15 cellular contexts compared by ENCODE assay signal in the genomic region with DNA sequence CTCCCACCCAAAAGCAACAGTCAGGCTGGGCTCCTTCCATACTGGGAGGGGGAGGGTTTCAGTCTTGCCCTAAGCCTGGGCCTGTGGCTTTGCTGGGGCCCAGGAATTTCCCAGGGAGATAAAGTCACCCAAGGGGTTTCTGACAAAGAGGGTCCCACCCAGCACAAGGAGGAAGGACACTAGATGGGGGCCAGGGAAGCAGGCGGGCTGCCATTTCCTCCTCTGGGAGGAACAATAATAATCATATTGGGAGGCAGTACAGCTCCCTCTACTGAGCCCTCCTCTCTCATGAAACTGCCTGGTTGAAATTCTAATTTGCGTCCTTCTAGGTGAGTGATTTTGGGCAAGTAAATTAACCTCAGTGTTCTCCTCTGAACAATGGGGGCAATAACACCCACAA. TPM values are rescaled to one million over a fixed set of nuclear protein-coding genes. Genes with fewer than 3 reads are reported as not detected.
DNase-seq lines count a peak whose midpoint lies in the region; ATAC-seq and TF ChIP-seq lines count a peak whose summit lies in the region.
"Had no signal": no experiment of that assay in that cellular context is flagged by ENCODE, and none has a peak within 500 bp of the region (broad histone marks: within the 10 kb centered on the region; RNA-seq: fewer than 3 reads in every experiment).

No MANE protein-coding gene starts in this region.

- H3K27ac ChIP-seq in lower lobe of right lung (peak overlapping the region; percentile 18), transverse colon (peak overlapping the region in 3 of 4 donors; percentile 25 to 44 (median 42))

- TF ChIP-seq CTCF in cardiac fibroblast (IDR thresholded peaks at IDR 0.05; ENCODE audit: low read depth, low read length) (peak; percentile 2), lower lobe of right lung (IDR thresholded peaks at IDR 0.05) (no peak), transverse colon (IDR thresholded peaks at IDR 0.05) (no peak)

- H3K27me3 ChIP-seq in lower lobe of right lung (ENCODE audit: low read depth) (no peaks in the 10 kb centered on the region), transverse colon (no peaks in the 10 kb centered on the region)

- WGBS in transverse colon (ENCODE audit: low coverage in 1 of 2), 2 donors, result 81% methylated on average over 2 of the region's 2 CpGs; no CpG with 5 or more reads in 1 of the 2 donors

- no peak for TF ChIP-seq EP300 in transverse colon (IDR thresholded peaks at IDR 0.05; ENCODE audit: low read depth)

- H3K4me1 ChIP-seq in lower lobe of right lung (peaks cover 24% of the 10 kb centered on the region), transverse colon (no peaks in the 10 kb centered on the region)

- no peak overlapping the region for H3K4me3 Mint-ChIP-seq in activated CD8-positive, alpha-beta memory T cell treated with anti-CD3 and anti-CD28 coated beads, Interleukin-2, amount 10 ng/mL, durations not matched to agents 7 days and 5 days

- in situ Hi-C loops in transverse colon (cut with MboI; ENCODE audit: low pct_ligation_motif_present in 1 of 4, low pct_unique_long_range_greater_than_20kb in 1 of 4, low sequenced_read_pairs in 3 of 4), result loop anchor here in 1 of 4 donors (25.0 kb wide), 1 partner anchor 140 kb away; a partner anchor contains a TSS

- no peaks in the 10 kb centered on the region for H3K27me3 Mint-ChIP-seq in activated CD8-positive, alpha-beta memory T cell treated with anti-CD3 and anti-CD28 coated beads, Interleukin-2, amount 10 ng/mL, durations not matched to agents 7 days and 5 days

- H3K36me3 ChIP-seq in lower lobe of right lung, result peaks cover 39% of the 10 kb centered on the region
- H3K36me3 ChIP-seq in transverse colon, result peaks cover 0 to 2% (median 0%) of the 10 kb centered on the region in 4 donors

- H3K36me3 Mint-ChIP-seq in activated CD8-positive, alpha-beta memory T cell treated with anti-CD3 and anti-CD28 coated beads, Interleukin-2, amount 10 ng/mL, durations not matched to agents 7 days and 5 days, result peaks cover 18% of the 10 kb centered on the region

- H3K9me3 Mint-ChIP-seq in activated CD8-positive, alpha-beta memory T cell treated with anti-CD3 and anti-CD28 coated beads, Interleukin-2, amount 10 ng/mL, durations not matched to agents 7 days and 5 days (ENCODE audit: low read depth), result peaks cover 2% of the 10 kb centered on the region

- H3K9me3 ChIP-seq in lower lobe of right lung (no peaks in the 10 kb centered on the region), transverse colon (no peaks in the 10 kb centered on the region)

- H3K4me3 ChIP-seq in cardiac fibroblast (replicated peaks in 1 of 2; ENCODE audit: low read depth in 2 of 2, low read length in 2 of 2), result no peak overlapping the region
- no peak overlapping the region for H3K4me3 ChIP-seq in lower lobe of right lung
- no peak overlapping the region for H3K4me3 ChIP-seq in transverse colon

- no peak overlapping the region for H3K27ac Mint-ChIP-seq in activated CD8-positive, alpha-beta memory T cell treated with anti-CD3 and anti-CD28 coated beads, Interleukin-2, amount 10 ng/mL, durations not matched to agents 7 days and 5 days

- no peak for TF ChIP-seq POLR2A in transverse colon (IDR thresholded peaks at IDR 0.05)

- peak; percentile 33 for DNase-seq in DMS 273 (lab: John Stamatoyannopoulos, UW; ENCODE audit: unreplicated experiment)
- no peak for DNase-seq in DMS 273 treated with DMSO at 0.1 percent for 48 hours (lab: John Stamatoyannopoulos, UW)
- peak in 1 of 2 donors; percentile 33 for DNase-seq in cardiac fibroblast (ENCODE audit: low read depth in 2 of 2)
- no peak for DNase-seq in lower lobe of right lung
- DNase-seq in transverse colon, result no peak
- no peak for DNase-seq in activated CD8-positive, alpha-beta memory T cell treated with anti-CD3 and anti-CD28 coated beads, Interleukin-2, amount 10 ng/mL, durations not matched to agents 7 days and 5 days
- DNase-seq: 8988T; activated CD4-positive, alpha-beta T cell treated with anti-CD3 and anti-CD28 coated beads, Interleukin-2, amount 50 U/mL, for 48 hours; activated naive CD4-positive, alpha-beta T cell; COR-L47; NCI-H1105; NCI-H524 treated with DMSO at 0.1 percent for 48 hours; RPMI8226 had no signal

- CTCF ChIA-PET in activated CD8-positive, alpha-beta memory T cell treated with anti-CD3 and anti-CD28 coated beads, Interleukin-2, amount 10 ng/mL, durations not matched to agents 7 days and 5 days (lab: Charles Lee), result no interaction called here

- intact Hi-C loops in lower lobe of right lung (cut with DNase I), result no loop called here
- intact Hi-C loops in transverse colon (cut with DNase I; ENCODE audit: low total_unique reads), result no loop called here

- peak in 1 of 2 donors; percentile 8 for ATAC-seq in lower lobe of right lung
- ATAC-seq in GM18502 (IDR thresholded peaks at IDR 0.05; ENCODE audit: poor library complexity, unreplicated experiment), result no peak
- no peak for ATAC-seq in GM21528 (IDR thresholded peaks at IDR 0.05; ENCODE audit: low FRiP score, unreplicated experiment)
- ATAC-seq in activated CD8-positive, alpha-beta memory T cell treated with anti-CD3 and anti-CD28 coated beads, Interleukin-2, amount 10 ng/mL, durations not matched to agents 7 days and 5 days, result no peak

- H3K4me1 Mint-ChIP-seq in activated CD8-positive, alpha-beta memory T cell treated with anti-CD3 and anti-CD28 coated beads, Interleukin-2, amount 10 ng/mL, durations not matched to agents 7 days and 5 days, result peaks cover 4% of the 10 kb centered on the region

RNA-seq across cellular contexts. Expression of a gene that starts 7.9 kb away (rescaled TPM):
- total RNA-seq in lower lobe of right lung (39.3 TPM), transverse colon (100 to 1,000 TPM in 2 of 4 donors, 10 to 100 TPM in 2; 76.5 to 256 (median 95.5) TPM)
- 10 to 100 TPM; 18.5 to 20.6 TPM for total RNA-seq in activated CD8-positive, alpha-beta memory T cell treated with anti-CD3 and anti-CD28 coated beads, Interleukin-2, amount 10 ng/mL, durations not matched to agents 7 days and 5 days

RNA-seq across cellular contexts. Expression of a gene that starts 31.4 kb away (rescaled TPM):
- total RNA-seq in lower lobe of right lung, result 44.8 TPM
- total RNA-seq in transverse colon, result 10 to 100 TPM; 12.3 to 27.5 (median 19.0) TPM
- 10 to 100 TPM; 11.2 to 12.5 TPM for total RNA-seq in activated CD8-positive, alpha-beta memory T cell treated with anti-CD3 and anti-CD28 coated beads, Interleukin-2, amount 10 ng/mL, durations not matched to agents 7 days and 5 days
